In genomic region chr4:142844782-142845181, GRCh38 we compare ENCODE assay signal across 12 cellular contexts. TPM values are rescaled to one million over a fixed set of nuclear protein-coding genes. Genes with fewer than 3 reads are reported as not detected.
DNase-seq lines count a peak whose midpoint lies in the region; ATAC-seq lines count a peak whose summit lies in the region.
"Had no signal": no experiment of that assay in that cellular context is flagged by ENCODE, and none has a peak within 500 bp of the region (broad histone marks: within the 10 kb centered on the region; RNA-seq: fewer than 3 reads in every experiment).

No MANE protein-coding gene starts in this region.

- H3K27ac ChIP-seq in stomach smooth muscle (ENCODE audit: low read length): peak overlapping the region; percentile 77
- H3K27ac ChIP-seq: VCaP had no signal

- no peaks in the 10 kb centered on the region for H3K9me3 ChIP-seq in stomach smooth muscle (ENCODE audit: control insufficient read depth in 2 of 2, low read length in 2 of 2)

- no peaks in the 10 kb centered on the region for H3K9me3 Mint-ChIP-seq in activated T-cell treated with anti-CD3 and anti-CD28 coated beads, Interleukin-2, amount 50 U/mL, for 72 hours
- H3K9me3 Mint-ChIP-seq in activated T-helper 1 cell treated with anti-CD3 and anti-CD28 coated beads, Interleukin-12 subunit alpha, Interleukin-12 subunit beta, Interleukin-2, Interleukin-4 antibody, amounts not matched to agents 30 ng/mL and 10 ng/mL and 1 ng/mL, durations not matched to agents 14 hours and 24 hours and 36 hours: no peaks in the 10 kb centered on the region

- H3K27ac Mint-ChIP-seq in activated T-cell treated with anti-CD3 and anti-CD28 coated beads, Interleukin-2, amount 50 U/mL, for 72 hours: peak overlapping the region; percentile 17
- no peak overlapping the region for H3K27ac Mint-ChIP-seq in activated T-helper 1 cell treated with anti-CD3 and anti-CD28 coated beads, Interleukin-12 subunit alpha, Interleukin-12 subunit beta, Interleukin-2, Interleukin-4 antibody, amounts not matched to agents 30 ng/mL and 10 ng/mL and 1 ng/mL, durations not matched to agents 14 hours and 24 hours and 36 hours

- peak overlapping the region; percentile 95 to 96 for H3K4me3 Mint-ChIP-seq in activated T-cell treated with anti-CD3 and anti-CD28 coated beads, Interleukin-2, amount 50 U/mL, for 72 hours
- H3K4me3 Mint-ChIP-seq in activated T-helper 1 cell treated with anti-CD3 and anti-CD28 coated beads, Interleukin-12 subunit alpha, Interleukin-12 subunit beta, Interleukin-2, Interleukin-4 antibody, amounts not matched to agents 30 ng/mL and 10 ng/mL and 1 ng/mL, durations not matched to agents 14 hours and 24 hours and 36 hours: peak overlapping the region; percentile 89

- ATAC-seq in activated T-cell treated with anti-CD3 and anti-CD28 coated beads, Interleukin-2, amount 50 U/mL, for 72 hours (replicated peaks in 1 of 2): no peak
- no peak for ATAC-seq in HG03159 (IDR thresholded peaks at IDR 0.05; ENCODE audit: unreplicated experiment)

- H3K4me3 ChIP-seq in stomach smooth muscle (ENCODE audit: low read length in 2 of 2): peak overlapping the region; percentile 86 to 87

- intact Hi-C loops in activated T-helper 1 cell treated with anti-CD3 and anti-CD28 coated beads, Interleukin-12 subunit alpha, Interleukin-12 subunit beta, Interleukin-2, Interleukin-4 antibody, amounts not matched to agents 30 ng/mL and 10 ng/mL and 1 ng/mL, durations not matched to agents 14 hours and 24 hours and 36 hours (cut with micrococcal nuclease): loop anchor here (5.0 to 10.0 kb wide), 5 partner anchors 132 to 1982 kb away; partner anchors contain the start of genes IL15 and ZNF330

- H3K27me3 ChIP-seq in stomach smooth muscle (ENCODE audit: control insufficient read depth in 1 of 2, insufficient read depth in 2 of 2, low read length in 2 of 2): no peaks in the 10 kb centered on the region

- peaks cover 3% of the 10 kb centered on the region in 2 donors for H3K36me3 Mint-ChIP-seq in activated T-cell treated with anti-CD3 and anti-CD28 coated beads, Interleukin-2, amount 50 U/mL, for 72 hours (ENCODE audit: insufficient read depth in 2 of 2)
- no peaks in the 10 kb centered on the region for H3K36me3 Mint-ChIP-seq in activated T-helper 1 cell treated with anti-CD3 and anti-CD28 coated beads, Interleukin-12 subunit alpha, Interleukin-12 subunit beta, Interleukin-2, Interleukin-4 antibody, amounts not matched to agents 30 ng/mL and 10 ng/mL and 1 ng/mL, durations not matched to agents 14 hours and 24 hours and 36 hours (ENCODE audit: low read depth)

- H3K27me3 Mint-ChIP-seq in activated T-cell treated with anti-CD3 and anti-CD28 coated beads, Interleukin-2, amount 50 U/mL, for 72 hours (ENCODE audit: low read depth): peaks cover 22% of the 10 kb centered on the region
- peaks cover 21% of the 10 kb centered on the region for H3K27me3 Mint-ChIP-seq in activated T-helper 1 cell treated with anti-CD3 and anti-CD28 coated beads, Interleukin-12 subunit alpha, Interleukin-12 subunit beta, Interleukin-2, Interleukin-4 antibody, amounts not matched to agents 30 ng/mL and 10 ng/mL and 1 ng/mL, durations not matched to agents 14 hours and 24 hours and 36 hours (ENCODE audit: insufficient read depth)

- H3K4me1 ChIP-seq in stomach smooth muscle (ENCODE audit: control insufficient read depth, insufficient read depth, low read length): no peaks in the 10 kb centered on the region

- H3K4me1 Mint-ChIP-seq in activated T-cell treated with anti-CD3 and anti-CD28 coated beads, Interleukin-2, amount 50 U/mL, for 72 hours (ENCODE audit: low read depth): peaks cover 39% of the 10 kb centered on the region
- peaks cover 18% of the 10 kb centered on the region for H3K4me1 Mint-ChIP-seq in activated T-helper 1 cell treated with anti-CD3 and anti-CD28 coated beads, Interleukin-12 subunit alpha, Interleukin-12 subunit beta, Interleukin-2, Interleukin-4 antibody, amounts not matched to agents 30 ng/mL and 10 ng/mL and 1 ng/mL, durations not matched to agents 14 hours and 24 hours and 36 hours (ENCODE audit: low read depth)

- no peak for DNase-seq in activated T-cell treated with anti-CD3 and anti-CD28 coated beads, Interleukin-2, amount 50 U/mL, for 72 hours
- DNase-seq in activated T-cell treated with anti-CD3 and anti-CD28 coated beads, Interleukin-2, amount 50 U/mL, for 1 hour: no peak
- no peak for DNase-seq in activated T-helper 1 cell treated with anti-CD3 and anti-CD28 coated beads, Interleukin-12 subunit alpha, Interleukin-12 subunit beta, Interleukin-2, Interleukin-4 antibody, amounts not matched to agents 30 ng/mL and 10 ng/mL and 1 ng/mL, durations not matched to agents 14 hours and 24 hours and 36 hours (ENCODE audit: low spot score)
- DNase-seq in inferior parietal cortex (ENCODE audit: extremely low spot score) (peak; percentile 27), cerebellar nuclear complex (lab: John Stamatoyannopoulos, UW) (no peak), NCI-H748 (lab: John Stamatoyannopoulos, UW; ENCODE audit: unreplicated experiment) (no peak)
- DNase-seq: erythroblast, KG1, NCI-H2171 had no signal

- H3K36me3 ChIP-seq in stomach smooth muscle (ENCODE audit: control insufficient read depth in 2 of 2, insufficient read depth in 2 of 2, low read length in 2 of 2): no peaks in the 10 kb centered on the region

- peak overlapping the region; percentile 72 to 91 for H3K9ac ChIP-seq in stomach smooth muscle (ENCODE audit: low read length in 2 of 2)

RNA-seq across cellular contexts. Expression of gene INPP4B, which starts 1.3 kb away (rescaled TPM):
- 10 to 100 TPM; 64.9 to 67.3 TPM for total RNA-seq in activated T-cell treated with anti-CD3 and anti-CD28 coated beads, Interleukin-2, amount 50 U/mL, for 72 hours
- total RNA-seq in activated T-helper 1 cell treated with anti-CD3 and anti-CD28 coated beads, Interleukin-12 subunit alpha, Interleukin-12 subunit beta, Interleukin-2, Interleukin-4 antibody, amounts not matched to agents 30 ng/mL and 10 ng/mL and 1 ng/mL, durations not matched to agents 14 hours and 24 hours and 36 hours: 16.8 and 19.3 TPM in 2 replicates
